In genomic region chr14:103259184-103259583, GRCh38 we compare ENCODE assay signal across 30 cellular contexts.
"Had no signal": no experiment of that assay in that cellular context is flagged by ENCODE, and none has a peak within 500 bp of the region (broad histone marks: within the 10 kb centered on the region; RNA-seq: fewer than 3 reads in every experiment).

No MANE protein-coding gene starts in this region.

- H3K9me3 Mint-ChIP-seq: activated CD4-positive, alpha-beta memory T cell treated with anti-CD3 and anti-CD28 coated beads, Interleukin-2, amount 10 ng/mL, durations not matched to agents 7 days and 5 days; activated naive CD4-positive, alpha-beta T cell treated with anti-CD3 and anti-CD28 coated beads, Interleukin-2, amount 50 U/mL, for 24 hours; activated naive CD8-positive, alpha-beta T cell treated with anti-CD3 and anti-CD28 coated beads, Interleukin-2, amount 10 ng/mL, durations not matched to agents 7 days and 5 days had no signal

- H3K4me3 Mint-ChIP-seq: activated CD4-positive, alpha-beta memory T cell treated with anti-CD3 and anti-CD28 coated beads, Interleukin-2, amount 10 ng/mL, durations not matched to agents 7 days and 5 days; activated CD8-positive, alpha-beta memory T cell treated with anti-CD3 and anti-CD28 coated beads, Interleukin-2, amount 10 ng/mL, durations not matched to agents 7 days and 5 days; activated naive CD4-positive, alpha-beta T cell treated with anti-CD3 and anti-CD28 coated beads, Interleukin-2, amount 50 U/mL, for 24 hours; activated naive CD8-positive, alpha-beta T cell treated with anti-CD3 and anti-CD28 coated beads, Interleukin-2, amount 10 ng/mL, durations not matched to agents 7 days and 5 days had no signal

- H3K36me3 ChIP-seq: ascending aorta, cardiac muscle cell, Peyer's patch had no signal

- H3K36me3 Mint-ChIP-seq: activated CD8-positive, alpha-beta memory T cell treated with anti-CD3 and anti-CD28 coated beads, Interleukin-2, amount 10 ng/mL, durations not matched to agents 7 days and 5 days; activated naive CD4-positive, alpha-beta T cell treated with anti-CD3 and anti-CD28 coated beads, Interleukin-2, amount 50 U/mL, for 24 hours; activated naive CD8-positive, alpha-beta T cell treated with anti-CD3 and anti-CD28 coated beads, Interleukin-2, amount 10 ng/mL, durations not matched to agents 7 days and 5 days had no signal

- H3K27me3 ChIP-seq: ascending aorta, cardiac muscle cell, Peyer's patch had no signal

- H3K27ac Mint-ChIP-seq: activated CD4-positive, alpha-beta memory T cell treated with anti-CD3 and anti-CD28 coated beads, Interleukin-2, amount 10 ng/mL, durations not matched to agents 7 days and 5 days; activated CD8-positive, alpha-beta memory T cell treated with anti-CD3 and anti-CD28 coated beads, Interleukin-2, amount 10 ng/mL, durations not matched to agents 7 days and 5 days; activated naive CD4-positive, alpha-beta T cell treated with anti-CD3 and anti-CD28 coated beads, Interleukin-2, amount 50 U/mL, for 24 hours; activated naive CD8-positive, alpha-beta T cell treated with anti-CD3 and anti-CD28 coated beads, Interleukin-2, amount 10 ng/mL, durations not matched to agents 7 days and 5 days had no signal

- H3K4me1 ChIP-seq: ascending aorta had no signal

- H3K4me3 ChIP-seq: cardiac muscle cell had no signal

- ATAC-seq: activated CD8-positive, alpha-beta memory T cell treated with anti-CD3 and anti-CD28 coated beads, Interleukin-2, amount 10 ng/mL, durations not matched to agents 7 days and 5 days; Right ventricle myocardium inferior had no signal

- H3K27ac ChIP-seq: ascending aorta, cardiac muscle cell had no signal

- H3K4me1 Mint-ChIP-seq: activated CD4-positive, alpha-beta memory T cell treated with anti-CD3 and anti-CD28 coated beads, Interleukin-2, amount 10 ng/mL, durations not matched to agents 7 days and 5 days had no signal

- DNase-seq: activated CD4-positive, alpha-beta memory T cell treated with anti-CD3 and anti-CD28 coated beads, Interleukin-2, amount 10 ng/mL, durations not matched to agents 7 days and 5 days; activated CD4-positive, alpha-beta T cell treated with anti-CD3 and anti-CD28 coated beads for 4 hours; activated CD4-positive, CD25-positive, alpha-beta regulatory T cell treated with anti-CD3 and anti-CD28 coated beads, Interleukin-2, amount 50 U/mL, for 72 hours; activated CD8-positive, alpha-beta memory T cell treated with anti-CD3 and anti-CD28 coated beads for 24 hours; activated CD8-positive, alpha-beta memory T cell treated with anti-CD3 and anti-CD28 coated beads, Interleukin-2, amount 10 ng/mL, durations not matched to agents 7 days and 5 days; activated CD8-positive, alpha-beta memory T cell treated with anti-CD3 and anti-CD28 coated beads, Interleukin-2, amount 50 U/mL, for 48 hours; activated effector memory CD4-positive, alpha-beta T cell treated with anti-CD3 and anti-CD28 coated beads, Interleukin-2, amount 50 U/mL, for 16 hours; activated naive CD4-positive, alpha-beta T cell treated with Interleukin-2 at 50 U/mL for 16 hours; activated naive CD8-positive, alpha-beta T cell treated with anti-CD3 and anti-CD28 coated beads, Interleukin-2, amount 10 ng/mL, durations not matched to agents 7 days and 5 days; activated T-cell treated with anti-CD3 and anti-CD28 coated beads, Interleukin-2, amount 50 U/mL, for 48 hours; amygdala; MM.1S; MV-4-11; NCI-H1092; NCI-H1436 treated with DMSO at 0.1 percent for 48 hours; NCI-H1694 treated with DMSO at 0.1 percent for 48 hours; NCI-H2029; NCI-H345; NCI-H524 treated with DMSO at 0.1 percent for 48 hours; PC-3; Peyer's patch; RPMI8226; SW 1271; T-helper 1 cell; T-helper 2 cell; T1000 had no signal

- H3K9me3 ChIP-seq: ascending aorta, Peyer's patch had no signal
